ENCODE assay signal across 9 cellular contexts in the genomic region with DNA sequence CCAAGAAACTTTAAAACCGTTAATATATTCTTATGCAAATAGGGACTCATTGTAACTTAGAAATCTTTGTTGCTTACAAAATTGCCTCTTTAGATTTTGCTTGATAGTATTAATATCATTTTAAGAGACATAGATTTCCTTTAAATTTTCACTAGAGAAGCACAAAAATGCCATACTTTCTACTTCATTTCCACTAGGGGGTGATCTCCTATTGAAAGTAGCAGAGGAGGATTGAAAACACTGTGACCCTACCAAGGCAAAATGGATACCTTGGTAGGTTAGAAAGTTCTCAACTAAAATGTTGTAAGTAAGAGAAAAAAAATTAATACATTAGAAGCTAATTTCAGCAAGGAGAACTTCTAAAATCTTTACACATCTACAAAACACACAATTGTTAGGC.
DNase-seq lines count a peak whose midpoint lies in the region; ATAC-seq and TF ChIP-seq lines count a peak whose summit lies in the region.
"Had no signal": no experiment of that assay in that cellular context is flagged by ENCODE, and none has a peak within 500 bp of the region (broad histone marks: within the 10 kb centered on the region; RNA-seq: fewer than 3 reads in every experiment).

No MANE protein-coding gene starts in this region.

- 10 to 26% methylated on average over 1 of the region's 1 CpG for WGBS in body of pancreas, 2 donors

- no peak overlapping the region for H3K27ac ChIP-seq in body of pancreas
- H3K27ac ChIP-seq: BLaER1 had no signal

- no peaks in the 10 kb centered on the region for H3K4me1 ChIP-seq in body of pancreas

- no peak overlapping the region for H3K4me3 ChIP-seq in body of pancreas
- H3K4me3 ChIP-seq: BLaER1 had no signal

- ATAC-seq in GM21786 (IDR thresholded peaks at IDR 0.05; ENCODE audit: unreplicated experiment) (peak; percentile 59), body of pancreas (no peak), omental fat pad (ENCODE audit: low FRiP score) (no peak)

- H3K27me3 ChIP-seq in body of pancreas: no peaks in the 10 kb centered on the region
- H3K27me3 ChIP-seq: BLaER1 had no signal

- no peaks in the 10 kb centered on the region for H3K9me3 ChIP-seq in body of pancreas
- H3K9me3 ChIP-seq: BLaER1 had no signal

- H3K36me3 ChIP-seq in body of pancreas (replicated peaks in 1 of 2; ENCODE audit: insufficient read depth in 1 of 2, low read depth in 2 of 2): no peaks in the 10 kb centered on the region
- H3K36me3 ChIP-seq: BLaER1 had no signal

- TF ChIP-seq POLR2A in body of pancreas (IDR thresholded peaks at IDR 0.05): no peak

- TF ChIP-seq CTCF in body of pancreas (IDR thresholded peaks at IDR 0.05) (peak in 6 of 7 experiments; percentile 39 to 58 (median 44)), omental fat pad (IDR thresholded peaks at IDR 0.05) (no peak)

- intact Hi-C loops in body of pancreas (cut with DNase I): no loop called here

- DNase-seq in NCI-H1417 (lab: John Stamatoyannopoulos, UW) (peak in 2 of 3 experiments; percentile 9 to 51), NCI-H1417 treated with DMSO at 0.1 percent for 48 hours (lab: John Stamatoyannopoulos, UW) (no peak), LoVo (ENCODE audit: low spot score) (peak; percentile 47), body of pancreas (no peak), lung microvascular endothelial cell (ENCODE audit: low read depth in 2 of 2) (peak; percentile 28 to 31), omental fat pad (ENCODE audit: low spot score) (no peak)
- DNase-seq in stimulated activated CD4-positive, alpha-beta T cell treated with anti-CD3 and anti-CD28 coated beads, Interleukin-1b, Interleukin-23, amount 100 ng/mL, for 48 hours: no peak

Comparison
In these comparisons a context has a peak if more than half of its experiments do, and no peak if none do; other contexts are left out.
1. DNase-seq: peak in NCI-H1417 (2 of 3), LoVo (single experiment) and lung microvascular endothelial cell (2 of 2); none in NCI-H1417 treated with DMSO at 0.1 percent for 48 hours (single experiment), body of pancreas (0 of 4), omental fat pad (single experiment) and stimulated activated CD4-positive, alpha-beta T cell treated with anti-CD3 and anti-CD28 coated beads, Interleukin-1b, Interleukin-23, amount 100 ng/mL, for 48 hours (single experiment).
2. CTCF ChIP-seq: peak in body of pancreas (6 of 7); none in omental fat pad (0 of 3).